13 cellular contexts compared by ENCODE assay signal in the genomic region with DNA sequence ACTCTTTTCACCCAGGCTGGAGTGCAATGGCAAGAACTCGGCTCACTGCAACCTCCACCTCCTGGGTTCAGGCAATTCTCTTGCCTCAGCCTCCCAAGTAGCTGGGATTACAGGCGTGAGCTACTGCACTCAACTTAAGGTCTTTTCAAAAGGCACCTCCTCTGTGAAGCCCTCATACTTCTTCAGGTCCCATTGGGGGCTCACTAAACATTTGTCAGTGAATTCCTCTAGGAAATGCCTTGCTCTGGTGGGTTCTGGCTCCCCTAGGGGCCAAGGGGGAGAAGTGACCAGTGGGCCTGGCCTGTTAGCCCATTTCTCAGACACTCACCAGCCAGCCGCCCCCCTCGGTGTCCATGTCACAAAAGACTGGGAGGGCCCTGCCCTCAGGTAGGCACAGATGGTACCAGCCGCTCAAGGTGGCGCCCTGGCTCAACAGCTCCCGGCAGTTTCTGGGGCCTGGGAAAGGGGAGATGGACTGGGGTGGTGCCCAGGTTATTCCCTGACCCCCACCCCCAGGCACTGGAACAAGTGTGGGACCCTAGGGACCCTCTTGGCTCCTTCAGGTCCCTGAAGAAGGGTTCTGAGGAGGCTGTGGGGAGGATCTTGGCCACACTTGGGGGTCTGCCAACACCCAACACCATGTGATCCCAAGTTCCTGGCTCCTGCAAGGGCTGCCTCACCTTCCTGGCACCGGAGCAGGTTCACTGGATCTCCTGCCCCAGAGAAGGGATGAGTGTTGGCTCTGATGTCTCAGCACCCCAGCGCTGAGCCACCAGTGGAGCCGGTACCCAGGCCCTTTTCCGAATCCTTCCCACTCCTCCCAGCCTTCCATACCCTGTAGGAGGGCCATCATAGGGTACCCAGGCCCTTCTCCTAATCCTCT. TPM values are rescaled to one million over a fixed set of nuclear protein-coding genes. Genes with fewer than 3 reads are reported as not detected.
A peak's percentile ranks its signal among the peaks of the same experiment; 100 is the strongest.
DNase-seq lines count a peak whose midpoint lies in the region; ATAC-seq and TF ChIP-seq lines count a peak whose summit lies in the region.
"Had no signal": no experiment of that assay in that cellular context is flagged by ENCODE, and none has a peak within 500 bp of the region (broad histone marks: within the 10 kb centered on the region; RNA-seq: fewer than 3 reads in every experiment).

No MANE protein-coding gene starts in this region.

- no peaks in the 10 kb centered on the region for H3K27me3 ChIP-seq in PC-9 (ENCODE audit: insufficient read depth, low read depth)
- no peaks in the 10 kb centered on the region for H3K27me3 ChIP-seq in smooth muscle cell (ENCODE audit: low read depth)
- H3K27me3 ChIP-seq: gastroesophageal sphincter had no signal

- TF ChIP-seq CTCF in PC-9 (conservative IDR thresholded peaks at IDR 0.05), result peak; percentile 29; the same call in 1 of the 2 replicates
- TF ChIP-seq CTCF in fibroblast of villous mesenchyme (IDR thresholded peaks at IDR 0.05; ENCODE audit: insufficient read depth, low read depth, low read length), result peak; percentile 41
- TF ChIP-seq CTCF in smooth muscle cell (IDR thresholded peaks at IDR 0.05; ENCODE audit: borderline replicate concordance, insufficient read depth, poor library complexity, severe bottlenecking), result peak; percentile 25

- WGBS in smooth muscle cell (ENCODE audit: low lambda C conversion rate), result 89% methylated on average over 11 of the region's 11 CpGs

- H3K4me3 ChIP-seq in PC-9 (no peak overlapping the region), fibroblast of villous mesenchyme (ENCODE audit: low read depth, low read length) (no peak overlapping the region), smooth muscle cell (no peak overlapping the region)
- H3K4me3 ChIP-seq: gastroesophageal sphincter had no signal

- H3K36me3 ChIP-seq in PC-9 (ENCODE audit: low read depth) (no peaks in the 10 kb centered on the region), smooth muscle cell (ENCODE audit: low read depth) (no peaks in the 10 kb centered on the region)
- H3K36me3 ChIP-seq: gastroesophageal sphincter had no signal

- CTCF ChIA-PET in PC-9 (lab: Charles Lee), result no interaction called here

- H3K9me2 ChIP-seq in PC-9 (ENCODE audit: insufficient read depth), result no peaks in the 10 kb centered on the region

- no peak overlapping the region for H3K27ac ChIP-seq in PC-9
- H3K27ac ChIP-seq in smooth muscle cell (ENCODE audit: low read depth), result no peak overlapping the region
- H3K27ac ChIP-seq: gastroesophageal sphincter had no signal

- no TSS peak for BruUV-seq in PC-9 (replicated peaks; lab: Mats Ljungman, UMichigan)

- H3K9me3 ChIP-seq in PC-9 (ENCODE audit: insufficient read depth, low read depth) (no peaks in the 10 kb centered on the region), smooth muscle cell (replicated peaks; ENCODE audit: low read depth) (no peaks in the 10 kb centered on the region)
- H3K9me3 ChIP-seq: gastroesophageal sphincter had no signal

- no peak overlapping the region for H3K9ac ChIP-seq in smooth muscle cell (ENCODE audit: low read depth)

- H3K4me2 ChIP-seq in PC-9, result no peak overlapping the region
- no peak overlapping the region for H3K4me2 ChIP-seq in smooth muscle cell

- no peaks in the 10 kb centered on the region for H3K79me2 ChIP-seq in PC-9 (ENCODE audit: low read depth)
- H3K79me2 ChIP-seq in smooth muscle cell (ENCODE audit: low read depth), result no peaks in the 10 kb centered on the region

- H3F3A ChIP-seq in PC-9 (ENCODE audit: insufficient read depth, low read depth) (no peaks in the 10 kb centered on the region), smooth muscle cell (ENCODE audit: low read depth) (no peaks in the 10 kb centered on the region)

- H4K20me1 ChIP-seq in PC-9 (ENCODE audit: insufficient read depth), result no peaks in the 10 kb centered on the region
- no peaks in the 10 kb centered on the region for H4K20me1 ChIP-seq in smooth muscle cell (ENCODE audit: low read depth)

- H2AFZ ChIP-seq in PC-9 (no peak overlapping the region), smooth muscle cell (ENCODE audit: low read depth) (no peak overlapping the region)

- H3K4me1 ChIP-seq in PC-9 (replicated peaks; ENCODE audit: insufficient read depth), result no peaks in the 10 kb centered on the region
- H3K4me1 ChIP-seq in smooth muscle cell (ENCODE audit: low read depth), result no peaks in the 10 kb centered on the region

- no peak for ATAC-seq in GM18520 (IDR thresholded peaks at IDR 0.05; ENCODE audit: unreplicated experiment)
- ATAC-seq: gastroesophageal sphincter had no signal

- peak; percentile 42 for DNase-seq in DMS 273 (lab: John Stamatoyannopoulos, UW; ENCODE audit: unreplicated experiment)
- DNase-seq in DMS 273 treated with DMSO at 0.1 percent for 48 hours (lab: John Stamatoyannopoulos, UW), result no peak
- DNase-seq in PC-9, result no peak
- DNase-seq in fibroblast of villous mesenchyme (ENCODE audit: low read depth), result no peak
- no peak for DNase-seq in smooth muscle cell (lab: John Stamatoyannopoulos, UW; ENCODE audit: unreplicated experiment)
- DNase-seq in stimulated activated CD4-positive, alpha-beta T cell treated with anti-CD3 and anti-CD28 coated beads, Interleukin-2, amount 100 ng/mL, for 48 hours, result no peak
- DNase-seq in middle frontal gyrus (ENCODE audit: extremely low spot score, low spot score), result no peak
- DNase-seq: 8988T, NCI-H524 treated with DMSO at 0.1 percent for 48 hours had no signal

- POLR2A ChIA-PET in PC-9 (lab: Charles Lee; ENCODE audit: unreplicated experiment), result no interaction called here

- intact Hi-C loops in PC-9 (cut with micrococcal nuclease; ENCODE audit: unreplicated experiment), result no loop called here

RNA-seq across cellular contexts. Expression of gene FCN3, which starts 1.6 kb away (rescaled TPM):
- total RNA-seq in PC-9 (2021) (not detected in 2 replicates), fibroblast of villous mesenchyme (not detected in 2 replicates), smooth muscle cell (not detected in 2 replicates)
- polyA plus RNA-seq in smooth muscle cell, result 0.69 TPM in 1 of 2 replicates, not detected in the other
- total RNA-seq: myocyte had no signal

RNA-seq across cellular contexts. Expression of gene MAP3K6, which starts 6.3 kb away (rescaled TPM):
- total RNA-seq in PC-9 (2021) (25.1 and 26.2 TPM in 2 replicates), fibroblast of villous mesenchyme (24.2 and 25.9 TPM in 2 replicates), smooth muscle cell (9.1 and 14.1 TPM in 2 replicates)
- polyA plus RNA-seq in smooth muscle cell, result 29.0 and 45.7 TPM in 2 replicates

RNA-seq across cellular contexts. Expression of gene CD164L2, which starts 10.1 kb away (rescaled TPM):
- total RNA-seq in PC-9 (2021) (0.63 and 1.7 TPM in 2 replicates), fibroblast of villous mesenchyme (not detected in 2 replicates), smooth muscle cell (0.09 and 0.31 TPM in 2 replicates)
- 0.45 TPM in 1 of 2 replicates, not detected in the other for polyA plus RNA-seq in smooth muscle cell
- total RNA-seq: gastroesophageal sphincter, myocyte, subcutaneous adipose tissue had no signal

RNA-seq across cellular contexts. Expression of gene GPR3, which starts 19.4 kb away (rescaled TPM):
- 0.98 and 1.2 TPM in 2 replicates for total RNA-seq in PC-9 (2021)
- total RNA-seq in fibroblast of villous mesenchyme, result 0.64 and 0.86 TPM in 2 replicates
- total RNA-seq in smooth muscle cell, result 2.7 and 3.9 TPM in 2 replicates
- 3.9 and 4.0 TPM in 2 replicates for polyA plus RNA-seq in smooth muscle cell

RNA-seq across cellular contexts. Expression of gene SYTL1, which starts 31.2 kb away (rescaled TPM):
- total RNA-seq in PC-9 (2021), result 43.7 and 49.8 TPM in 2 replicates
- under 0.01 and 0.32 TPM in 2 replicates for total RNA-seq in fibroblast of villous mesenchyme
- total RNA-seq in smooth muscle cell, result 15.2 and 16.5 TPM in 2 replicates
- polyA plus RNA-seq in smooth muscle cell, result 14.2 and 48.1 TPM in 2 replicates
- total RNA-seq: myocyte had no signal
